ENCODE assay signal across 7 cellular contexts in genomic region chr16:26547681-26548080, GRCh38.
"Had no signal": no experiment of that assay in that cellular context is flagged by ENCODE, and none has a peak within 500 bp of the region (broad histone marks: within the 10 kb centered on the region; RNA-seq: fewer than 3 reads in every experiment).

No MANE protein-coding gene starts in this region.

- H3K27ac Mint-ChIP-seq: IgD-negative memory B cell had no signal

- ATAC-seq: K562 had no signal

- FAIRE-seq: HTR-8/SVneo, K562 had no signal

- DNase-seq: IMR-90, KBM-7, KG1 had no signal

- H3K4me3 ChIP-seq: K562 had no signal

- H3K4me1 Mint-ChIP-seq: IgD-negative memory B cell had no signal

- H3K27ac ChIP-seq: HL-60 had no signal

- H3K27me3 Mint-ChIP-seq: IgD-negative memory B cell had no signal

- H3K4me3 Mint-ChIP-seq: IgD-negative memory B cell had no signal
